In the genomic region with DNA sequence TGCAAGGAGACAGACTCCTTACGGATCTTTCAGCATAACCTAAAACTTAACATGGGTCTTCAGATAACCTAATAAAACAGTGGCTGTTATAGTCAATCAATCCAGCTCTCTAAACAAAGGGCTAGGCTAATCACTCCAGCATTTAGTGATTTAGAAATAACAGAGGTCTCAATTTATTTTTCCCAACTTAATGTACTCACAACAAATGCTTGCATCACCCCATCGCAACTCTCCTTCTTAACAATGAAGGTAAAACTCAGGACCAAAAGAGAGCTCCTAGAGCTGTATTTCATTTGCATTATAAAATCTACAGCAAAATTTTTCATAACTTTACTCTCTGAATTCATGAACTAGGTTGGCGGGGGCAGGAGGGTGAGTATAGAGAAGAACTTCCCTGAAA, we compare ENCODE assay signal across 9 cellular contexts. TPM values are rescaled to one million over a fixed set of nuclear protein-coding genes. Genes with fewer than 3 reads are reported as not detected.
DNase-seq lines count a peak whose midpoint lies in the region; ATAC-seq and TF ChIP-seq lines count a peak whose summit lies in the region.
"Had no signal": no experiment of that assay in that cellular context is flagged by ENCODE, and none has a peak within 500 bp of the region (broad histone marks: within the 10 kb centered on the region; RNA-seq: fewer than 3 reads in every experiment).

No MANE protein-coding gene starts in this region.

- peaks cover 6% of the 10 kb centered on the region for H3K36me3 Mint-ChIP-seq in HFFc6 (ENCODE audit: low read depth)
- H3K36me3 Mint-ChIP-seq in brain = peaks cover 7% of the 10 kb centered on the region

- TF ChIP-seq CTCF in HFFc6 (IDR thresholded peaks at IDR 0.05) (no peak), brain (conservative IDR thresholded peaks at IDR 0.05) (no peak)

- H3K4me3 Mint-ChIP-seq in HFFc6 = peak overlapping the region; percentile 99
- peak overlapping the region; percentile 90 to 98 (median 93) for H3K4me3 Mint-ChIP-seq in brain

- H3K79me2 ChIP-seq in ACC112 (ENCODE audit: control insufficient read depth, insufficient read depth, low read length, unreplicated experiment) = peaks cover 74% of the 10 kb centered on the region

- H3K27me3 Mint-ChIP-seq in HFFc6 (ENCODE audit: insufficient read depth) (peaks cover 2% of the 10 kb centered on the region; the same call in 1 of the 2 replicates), brain (peaks cover 14% of the 10 kb centered on the region)

- H3K27ac ChIP-seq in ACC112 (ENCODE audit: low read depth, low read length) = peak overlapping the region; percentile 92
- no peak overlapping the region for H3K27ac ChIP-seq in mesodermal cell (ENCODE audit: low read depth, low read length, severe bottlenecking)

- H2AFZ ChIP-seq in ACC112 (ENCODE audit: low read length, unreplicated experiment) = no peak overlapping the region

- H3K36me3 ChIP-seq in ACC112 (ENCODE audit: insufficient read depth, low read length) (no peaks in the 10 kb centered on the region), mesodermal cell (ENCODE audit: control insufficient read depth, insufficient read depth, low read length) (no peaks in the 10 kb centered on the region)

- peak overlapping the region; percentile 89 for H3K4me3 ChIP-seq in ACC112 (ENCODE audit: low read depth, low read length)
- H3K4me3 ChIP-seq in mesodermal cell (ENCODE audit: extremely low read depth, insufficient read depth, low read length, poor library complexity, severe bottlenecking) = peak overlapping the region; percentile 78

- peaks cover 5% of the 10 kb centered on the region for H3K4me1 ChIP-seq in ACC112 (ENCODE audit: control insufficient read depth, insufficient read depth, low read length, unreplicated experiment)
- H3K4me1 ChIP-seq in mesodermal cell (ENCODE audit: control insufficient read depth, insufficient read depth, low read length, poor library complexity, severe bottlenecking) = no peaks in the 10 kb centered on the region

- ATAC-seq in GM19463 (IDR thresholded peaks at IDR 0.05; ENCODE audit: unreplicated experiment) = no peak

- H3K9me3 Mint-ChIP-seq in HFFc6 (no peaks in the 10 kb centered on the region), brain (no peaks in the 10 kb centered on the region)

- no peaks in the 10 kb centered on the region for H3K9me3 ChIP-seq in mesodermal cell (ENCODE audit: control insufficient read depth, low read length)

- WGBS in mesodermal cell (ENCODE audit: insufficient coverage in 2 of 2), 2 experiments = no CpG with 5 or more reads among the region's 3 CpGs

- H3K27ac Mint-ChIP-seq in HFFc6 (peak overlapping the region; percentile 92), brain (peak overlapping the region; percentile 73 to 97 (median 95))

- H3K27me3 ChIP-seq in ACC112 (ENCODE audit: insufficient read depth, low read length) = no peaks in the 10 kb centered on the region

- peaks cover 52% of the 10 kb centered on the region for H3K4me1 Mint-ChIP-seq in HFFc6 (ENCODE audit: low read depth)
- H3K4me1 Mint-ChIP-seq in brain = peaks cover 53% of the 10 kb centered on the region

- no peak for DNase-seq in HFFc6
- DNase-seq in amygdala (lab: John Stamatoyannopoulos, UW) = no peak
- DNase-seq in activated CD8-positive, alpha-beta memory T cell treated with anti-CD3 and anti-CD28 coated beads, Interleukin-2, amount 50 U/mL, for 48 hours = no peak
- DNase-seq in NCI-H1930 (lab: John Stamatoyannopoulos, UW) = no peak
- DNase-seq: occipital lobe had no signal

RNA-seq across cellular contexts. Expression of a gene that starts 1.1 kb away (rescaled TPM):
- total RNA-seq in HFFc6 (2021; fragmentation: NEBNext Ultra II Directional; extraction: Animal tissue kit (Norgen Biotek cat#: 25700)) = 10 to 100 TPM; 13.8 to 20.5 (median 18.6) TPM
- 3.4 TPM for polyA plus RNA-seq in brain (ENCODE audit: insufficient read depth, low read depth, low replicate concordance)
- polyA plus RNA-seq in mesodermal cell (2013, experiment 1 of 2) = 12.6 TPM
- polyA plus RNA-seq in mesodermal cell (2013, experiment 2 of 2) = 13.4 TPM

RNA-seq across cellular contexts. Expression of a gene that starts 25.5 kb away (rescaled TPM):
- 10 to 100 TPM; 56.4 to 73.6 (median 69.2) TPM for total RNA-seq in HFFc6 (2021; fragmentation: NEBNext Ultra II Directional; extraction: Animal tissue kit (Norgen Biotek cat#: 25700))
- 27.9 TPM for polyA plus RNA-seq in brain (ENCODE audit: insufficient read depth, low read depth, low replicate concordance)
- 64.2 TPM for polyA plus RNA-seq in mesodermal cell (2013, experiment 1 of 2)
- polyA plus RNA-seq in mesodermal cell (2013, experiment 2 of 2) = 69.1 TPM
